Comparison of ENCODE assay signal across 20 cellular contexts in the genomic region with DNA sequence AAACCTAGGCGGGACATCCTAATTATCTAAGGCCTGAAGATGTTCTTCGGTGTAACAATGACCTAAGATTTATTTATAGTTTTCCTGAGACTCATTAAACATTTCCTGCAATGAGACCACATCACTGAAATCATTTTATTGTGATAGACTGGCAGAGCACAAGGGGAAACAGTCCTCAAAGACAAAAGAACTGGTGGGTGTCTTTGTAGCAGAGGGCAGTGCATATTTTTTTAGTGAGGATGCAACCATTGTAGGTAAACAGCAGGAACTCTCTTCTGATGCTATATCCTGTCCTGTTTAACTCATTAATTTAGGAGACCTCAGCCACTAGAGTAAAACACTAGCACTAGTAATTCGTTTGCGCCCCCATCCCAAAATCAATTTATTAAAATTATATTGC.
"Had no signal": no experiment of that assay in that cellular context is flagged by ENCODE, and none has a peak within 500 bp of the region (broad histone marks: within the 10 kb centered on the region; RNA-seq: fewer than 3 reads in every experiment).

No MANE protein-coding gene starts in this region.

- DNase-seq: activated B cell treated with CpG ODN at 0.5 μM for 24 hours; activated CD4-positive, alpha-beta memory T cell treated with anti-CD3 and anti-CD28 coated beads for 36 hours; activated CD4-positive, alpha-beta T cell treated with anti-CD3 and anti-CD28 coated beads for 4 hours; activated naive CD4-positive, alpha-beta T cell; activated naive CD8-positive, alpha-beta T cell treated with anti-CD3 and anti-CD28 coated beads, Interleukin-2, amount 10 ng/mL, durations not matched to agents 7 days and 5 days; activated T-cell treated with anti-CD3 and anti-CD28 coated beads for 4 hours; amygdala; foreskin keratinocyte; mucosa of descending colon; naive B cell; stimulated activated CD4-positive, alpha-beta T cell treated with anti-CD3 and anti-CD28 coated beads, Interleukin-4, amount 100 ng/mL, for 4 hours; stimulated activated naive B cell treated with anti-CD40 and anti-IgM and Interleukin-4, amounts not matched to agents 10 μg/mL and 1 μg/mL and 100 μg/mL, for 72 hours; T-helper 1 cell; T-helper 9 cell; uterus had no signal

- H3K4me3 ChIP-seq: cardiac muscle cell, mucosa of descending colon, prostate gland, smooth muscle cell, uterus had no signal

- H3K27ac ChIP-seq: cardiac muscle cell, epithelial cell of prostate, foreskin keratinocyte, prostate gland had no signal

- H3K36me3 ChIP-seq: cardiac muscle cell, prostate gland, uterus had no signal

- FAIRE-seq: keratinocyte had no signal

- H3K4me1 ChIP-seq: foreskin keratinocyte, prostate gland, uterus had no signal

- H3K9me3 ChIP-seq: mucosa of descending colon, prostate gland, uterus had no signal

- H3K4me2 ChIP-seq: smooth muscle cell had no signal

- H3K27me3 ChIP-seq: cardiac muscle cell, foreskin keratinocyte, uterus had no signal
